In genomic region chr2:120428748-120429147, GRCh38 we compare ENCODE assay signal across 17 cellular contexts.
A peak's percentile ranks its signal among the peaks of the same experiment; 100 is the strongest.
DNase-seq lines count a peak whose midpoint lies in the region; ATAC-seq and TF ChIP-seq lines count a peak whose summit lies in the region.
"Had no signal": no experiment of that assay in that cellular context is flagged by ENCODE, and none has a peak within 500 bp of the region (broad histone marks: within the 10 kb centered on the region; RNA-seq: fewer than 3 reads in every experiment).

No MANE protein-coding gene starts in this region.

- H3K27ac ChIP-seq in H9 (ENCODE audit: insufficient read length, low read depth, low read length) = no peak overlapping the region
- H3K27ac ChIP-seq: A549, BLaER1 had no signal

- no peak overlapping the region for H3K56ac ChIP-seq in H9 (ENCODE audit: insufficient read length, low read depth, low read length)

- no peak overlapping the region for H3K4me3 Mint-ChIP-seq in H9
- H3K4me3 Mint-ChIP-seq: CD4-positive, CD25-positive, alpha-beta regulatory T cell; HFFc6 had no signal

- WGBS in H9 (ENCODE audit: extremely low coverage, insufficient read length, low lambda C conversion rate) = no CpG with 5 or more reads among the region's 6 CpGs

- H2BK15ac ChIP-seq in H9 (ENCODE audit: low read depth, low read length) = no peak overlapping the region

- H4K8ac ChIP-seq in H9 (replicated peaks; ENCODE audit: insufficient read length, low read depth, low read length) = no peak overlapping the region

- H3K9ac ChIP-seq in H9 (ENCODE audit: extremely low read depth, insufficient read length, low read length) = no peak overlapping the region
- H3K9ac ChIP-seq: BLaER1 had no signal

- no peak overlapping the region for H3T11ph ChIP-seq in H9 (ENCODE audit: low read length)

- no peaks in the 10 kb centered on the region for H3K79me1 ChIP-seq in H9 (ENCODE audit: insufficient read depth, low read depth, low read length, poor library complexity, severe bottlenecking)

- H3K23me2 ChIP-seq in H9 (ENCODE audit: insufficient read length, low read depth, low read length, poor library complexity, severe bottlenecking) = no peaks in the 10 kb centered on the region

- H2BK12ac ChIP-seq in H9 (ENCODE audit: insufficient read length, low read depth, low read length) = no peak overlapping the region

- no peak for TF ChIP-seq CTCF in H9 (conservative IDR thresholded peaks at IDR 0.05)

- no peak overlapping the region for H2AK5ac ChIP-seq in H9 (ENCODE audit: insufficient read length, low read length)

- no peak overlapping the region for H3K14ac ChIP-seq in H9 (ENCODE audit: insufficient read depth, low read length)

- no peak overlapping the region for H3K23ac ChIP-seq in H9 (ENCODE audit: insufficient read length, low read depth, low read length)

- H2BK20ac ChIP-seq in H9 (ENCODE audit: low read depth, low read length, poor library complexity, severe bottlenecking) = no peak overlapping the region

- H3K36me3 Mint-ChIP-seq in H9 (ENCODE audit: insufficient read depth in 1 of 3, low read depth in 3 of 3) = no peaks in the 10 kb centered on the region
- H3K36me3 Mint-ChIP-seq: CD4-positive, CD25-positive, alpha-beta regulatory T cell had no signal

- peak; percentile 26 for DNase-seq in H9
- DNase-seq in NCI-H2171 treated with DMSO at 0.1 percent for 48 hours (lab: John Stamatoyannopoulos, UW) = peak; percentile 77
- peak; percentile 26 for DNase-seq in ecto neural progenitor cell (ENCODE audit: low spot score)
- peak; percentile 53 for DNase-seq in mesenteric fat pad (ENCODE audit: low spot score)
- no peak for DNase-seq in NCI-H2081 (lab: John Stamatoyannopoulos, UW)
- DNase-seq in kidney glomerular epithelial cell (lab: John Stamatoyannopoulos, UW) = no peak
- DNase-seq in HPDE6-E6E7 (ENCODE audit: extremely low spot score) = no peak
- DNase-seq: CD4-positive, CD25-positive, alpha-beta regulatory T cell; DMS53; GF-D8; GOT3; HCEC 1CT; HFFc6 had no signal

- H3K79me2 ChIP-seq in H9 (ENCODE audit: insufficient read depth, low read length) = no peaks in the 10 kb centered on the region

- H2BK5ac ChIP-seq in H9 (ENCODE audit: insufficient read length, low read length) = no peak overlapping the region

- H3K4ac ChIP-seq in H9 (ENCODE audit: low read depth, low read length) = no peak overlapping the region

- ATAC-seq in HG03139 (IDR thresholded peaks at IDR 0.05; ENCODE audit: unreplicated experiment) = no peak
- ATAC-seq: K562 had no signal

- H3K9me3 Mint-ChIP-seq in H9 = no peaks in the 10 kb centered on the region; a peak in 1 of 5 replicates
- H3K9me3 Mint-ChIP-seq: HFFc6 had no signal

- H3K4me2 ChIP-seq in H9 (ENCODE audit: insufficient read depth, insufficient read length, low read length) = no peak overlapping the region
- H3K4me2 ChIP-seq: A549, BLaER1 had no signal

- no peak overlapping the region for H3K27ac Mint-ChIP-seq in H9
- H3K27ac Mint-ChIP-seq: CD4-positive, CD25-positive, alpha-beta regulatory T cell; HFFc6 had no signal

- peaks cover 89% of the 10 kb centered on the region for H3K27me3 Mint-ChIP-seq in H9 (ENCODE audit: low read depth)
- H3K27me3 Mint-ChIP-seq: CD4-positive, CD25-positive, alpha-beta regulatory T cell had no signal

- H3K4me1 Mint-ChIP-seq in H9 = peaks cover 25 to 32% of the 10 kb centered on the region in 2 experiments
- H3K4me1 Mint-ChIP-seq: CD4-positive, CD25-positive, alpha-beta regulatory T cell had no signal

- H3K18ac ChIP-seq in H9 (ENCODE audit: insufficient read length, low read depth, low read length) = no peak overlapping the region

- H2AFZ ChIP-seq in H9 (ENCODE audit: low read length) = no peak overlapping the region

- no peaks in the 10 kb centered on the region for H3K9me3 ChIP-seq in H9 (ENCODE audit: control insufficient read depth, low read depth, low read length)
- H3K9me3 ChIP-seq: A549, BLaER1 had no signal

- H4K5ac ChIP-seq in H9 (ENCODE audit: insufficient read length, low read depth, low read length) = no peak overlapping the region

- no peak overlapping the region for H2BK120ac ChIP-seq in H9 (ENCODE audit: low read depth, low read length, poor library complexity, severe bottlenecking)

- peaks cover 6% of the 10 kb centered on the region; the same call in 1 of the 2 replicates for H3K4me1 ChIP-seq in H9 (ENCODE audit: insufficient read depth, low read length)
- H3K4me1 ChIP-seq: A549 had no signal

- H4K91ac ChIP-seq in H9 (ENCODE audit: insufficient read length, low read depth, low read length) = no peak overlapping the region

- no peaks in the 10 kb centered on the region for H4K20me1 ChIP-seq in H9 (ENCODE audit: control insufficient read depth, insufficient read depth, insufficient read length)
- H4K20me1 ChIP-seq: BLaER1 had no signal

- H3K27me3 ChIP-seq in H9 (ENCODE audit: insufficient read depth, low read length) = no peaks in the 10 kb centered on the region
- H3K27me3 ChIP-seq: BLaER1 had no signal

Comparison
In these comparisons a context has a peak if more than half of its experiments do, and no peak if none do; other contexts are left out.
1. DNase-seq: peak in H9 (single experiment), NCI-H2171 treated with DMSO at 0.1 percent for 48 hours (single experiment), ecto neural progenitor cell (single experiment) and mesenteric fat pad (single experiment); none in NCI-H2081 (0 of 2), kidney glomerular epithelial cell (single experiment) and HPDE6-E6E7 (single experiment).